ENCODE assay signal across 14 cellular contexts in genomic region chrX:2587146-2587545, GRCh38.
A peak's percentile ranks its signal among the peaks of the same experiment; 100 is the strongest.
DNase-seq lines count a peak whose midpoint lies in the region; ATAC-seq and TF ChIP-seq lines count a peak whose summit lies in the region.
"Had no signal": no experiment of that assay in that cellular context is flagged by ENCODE, and none has a peak within 500 bp of the region (broad histone marks: within the 10 kb centered on the region; RNA-seq: fewer than 3 reads in every experiment).

No MANE protein-coding gene starts in this region.

- intact Hi-C loops in aorta (cut with DNase I) = no loop called here

- no peaks in the 10 kb centered on the region for H3K36me3 ChIP-seq in KMS-11 (ENCODE audit: insufficient read depth)
- H3K36me3 ChIP-seq in aorta (ENCODE audit: control insufficient read depth in 1 of 2, insufficient read depth in 2 of 2, low read length in 1 of 2) = no peaks in the 10 kb centered on the region
- H3K36me3 ChIP-seq: HAP-1 had no signal

- WGBS in aorta, 2 donors = 87 to 88% methylated on average over 4 of the region's 4 CpGs

- no peak overlapping the region for H3K9ac ChIP-seq in KMS-11
- H3K9ac ChIP-seq: GM23248 had no signal

- H3K4me1 Mint-ChIP-seq in stimulated activated memory B cell treated with anti-CD40 and anti-IgM and Interleukin-4, amounts not matched to agents 10 μg/mL and 1 μg/mL and 100 μg/mL, for 72 hours = peaks cover 29% of the 10 kb centered on the region

- H3K9me3 Mint-ChIP-seq in stimulated activated memory B cell treated with anti-CD40 and anti-IgM and Interleukin-4, amounts not matched to agents 10 μg/mL and 1 μg/mL and 100 μg/mL, for 72 hours = no peaks in the 10 kb centered on the region

- no peaks in the 10 kb centered on the region for H3K36me3 Mint-ChIP-seq in stimulated activated memory B cell treated with anti-CD40 and anti-IgM and Interleukin-4, amounts not matched to agents 10 μg/mL and 1 μg/mL and 100 μg/mL, for 72 hours
- H3K36me3 Mint-ChIP-seq: CD4-positive, alpha-beta memory T cell had no signal

- peak overlapping the region; percentile 36; the same call in 1 of the 2 replicates for H3K4me2 ChIP-seq in KMS-11

- peak; percentile 25 for DNase-seq in GM12865 (ENCODE audit: low read depth)
- DNase-seq in RPMI8226 = peak; percentile 26
- no peak for DNase-seq in activated naive CD4-positive, alpha-beta T cell treated with Interleukin-2 at 50 U/mL for 16 hours
- DNase-seq in aorta = no peak
- DNase-seq: AML-193; CD4-positive, alpha-beta memory T cell; DMS153; DMS79; GDM1; GM23248 had no signal

- H3K27ac Mint-ChIP-seq in stimulated activated memory B cell treated with anti-CD40 and anti-IgM and Interleukin-4, amounts not matched to agents 10 μg/mL and 1 μg/mL and 100 μg/mL, for 72 hours = no peak overlapping the region
- H3K27ac Mint-ChIP-seq: CD14-positive monocyte; CD4-positive, alpha-beta memory T cell had no signal

- H3K4me3 Mint-ChIP-seq in stimulated activated memory B cell treated with anti-CD40 and anti-IgM and Interleukin-4, amounts not matched to agents 10 μg/mL and 1 μg/mL and 100 μg/mL, for 72 hours = no peak overlapping the region
- H3K4me3 Mint-ChIP-seq: CD14-positive monocyte had no signal

- no peak overlapping the region for H2AFZ ChIP-seq in KMS-11 (ENCODE audit: low read depth)
- H2AFZ ChIP-seq: GM23248 had no signal

- H3K4me1 ChIP-seq in KMS-11 (ENCODE audit: low read depth, poor library complexity, severe bottlenecking) (peaks cover 13% of the 10 kb centered on the region), aorta (ENCODE audit: control insufficient read depth in 1 of 2, insufficient read depth in 2 of 2, low read length in 2 of 2) (no peaks in the 10 kb centered on the region)

- H3K27me3 ChIP-seq in KMS-11 (ENCODE audit: insufficient read depth, low read depth) (no peaks in the 10 kb centered on the region), aorta (ENCODE audit: control insufficient read depth in 1 of 2, insufficient read depth in 2 of 2, low read length in 1 of 2) (no peaks in the 10 kb centered on the region)

- H4K20me1 ChIP-seq in KMS-11 (ENCODE audit: insufficient read depth) = no peaks in the 10 kb centered on the region

- no peaks in the 10 kb centered on the region for H3K9me3 ChIP-seq in aorta (ENCODE audit: control insufficient read depth, low read length)
- H3K9me3 ChIP-seq: HAP-1 had no signal

- no peak overlapping the region for H3K4me3 ChIP-seq in GM12865 (ENCODE audit: low read depth, low read length)
- no peak overlapping the region for H3K4me3 ChIP-seq in KMS-11 (IDR thresholded peaks at IDR 0.05; ENCODE audit: insufficient read depth, low read depth, low read length)
- H3K4me3 ChIP-seq in aorta (ENCODE audit: low read length in 2 of 2) = no peak overlapping the region
- H3K4me3 ChIP-seq: GM23248, HAP-1 had no signal

- peaks cover 44% of the 10 kb centered on the region for H3K27me3 Mint-ChIP-seq in stimulated activated memory B cell treated with anti-CD40 and anti-IgM and Interleukin-4, amounts not matched to agents 10 μg/mL and 1 μg/mL and 100 μg/mL, for 72 hours

- H3K27ac ChIP-seq in KMS-11 (no peak overlapping the region), aorta (ENCODE audit: low read depth in 1 of 2, low read length in 2 of 2) (no peak overlapping the region)
- H3K27ac ChIP-seq: GM23248 had no signal

- no peak for TF ChIP-seq CTCF in GM12865 (IDR thresholded peaks at IDR 0.05; ENCODE audit: insufficient read depth, low read depth, low read length, missing control alignments)
- no peak for TF ChIP-seq CTCF in KMS-11 (conservative IDR thresholded peaks at IDR 0.05; ENCODE audit: low read depth, low read length)

- H3K79me2 ChIP-seq in KMS-11 (ENCODE audit: insufficient read depth, low read depth) = no peaks in the 10 kb centered on the region

- no peak for ATAC-seq in stimulated activated memory B cell treated with anti-CD40 and anti-IgM and Interleukin-4, amounts not matched to agents 10 μg/mL and 1 μg/mL and 100 μg/mL, for 72 hours
- ATAC-seq in aorta (ENCODE audit: low FRiP score) = no peak

Comparison
In these comparisons a context has a peak if more than half of its experiments do, and no peak if none do; other contexts are left out.
1. DNase-seq: peak in GM12865 (single experiment) and RPMI8226 (single experiment); none in activated naive CD4-positive, alpha-beta T cell treated with Interleukin-2 at 50 U/mL for 16 hours (single experiment) and aorta (0 of 2).